ENCODE assay signal across 9 cellular contexts in the genomic region with DNA sequence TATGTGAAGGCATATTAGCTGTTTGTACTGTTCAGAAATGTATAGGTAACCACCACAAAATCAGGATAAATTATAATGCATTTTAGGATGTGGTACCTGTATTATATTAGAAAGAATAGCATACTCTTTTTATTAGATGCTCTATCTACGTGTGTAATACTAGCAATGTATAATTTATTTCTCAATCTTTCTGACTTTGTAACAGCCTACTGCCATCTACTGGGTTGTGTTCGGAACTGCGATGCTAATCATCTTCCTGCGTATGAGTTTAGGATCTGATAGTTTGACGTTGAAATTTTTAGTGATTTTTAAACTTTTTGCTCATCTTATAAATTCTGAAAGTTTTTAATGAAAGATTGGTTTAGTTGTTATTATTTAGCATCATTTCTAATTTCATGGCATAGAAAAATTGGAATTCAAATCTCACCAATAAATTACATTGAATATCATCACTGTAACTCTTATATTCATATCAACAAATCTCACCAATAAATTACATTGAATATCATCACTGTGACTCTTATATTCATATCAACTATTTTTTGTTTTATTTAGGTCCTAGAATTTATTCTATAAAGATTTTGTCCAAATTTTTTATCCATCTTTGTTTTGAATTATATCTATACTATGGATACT.
DNase-seq lines count a peak whose midpoint lies in the region; ATAC-seq and TF ChIP-seq lines count a peak whose summit lies in the region.
"Had no signal": no experiment of that assay in that cellular context is flagged by ENCODE, and none has a peak within 500 bp of the region (broad histone marks: within the 10 kb centered on the region; RNA-seq: fewer than 3 reads in every experiment).

No MANE protein-coding gene starts in this region.

- H3K27me3 ChIP-seq in gastroesophageal sphincter (no peaks in the 10 kb centered on the region), thoracic aorta (replicated peaks; ENCODE audit: insufficient read depth) (no peaks in the 10 kb centered on the region)
- H3K27me3 ChIP-seq: neutrophil had no signal

- ATAC-seq in HG02870 (IDR thresholded peaks at IDR 0.05; ENCODE audit: unreplicated experiment), result peak; percentile 74
- no peak for ATAC-seq in gastroesophageal sphincter
- no peak for ATAC-seq in thoracic aorta (ENCODE audit: insufficient number of reproducible peaks, low FRiP score, low read depth)
- no peak for ATAC-seq in GM19452 (IDR thresholded peaks at IDR 0.05; ENCODE audit: unreplicated experiment)
- ATAC-seq in GM19467 (IDR thresholded peaks at IDR 0.05; ENCODE audit: unreplicated experiment), result no peak

- H3K4me1 ChIP-seq in gastroesophageal sphincter (no peaks in the 10 kb centered on the region), thoracic aorta (ENCODE audit: control insufficient read depth in 1 of 2, low read depth in 2 of 2) (no peaks in the 10 kb centered on the region)

- 4% methylated on average over 5 of the region's 5 CpGs for WGBS in gastroesophageal sphincter (ENCODE audit: low coverage in 1 of 2), 2 donors

- in situ Hi-C loops in SK-MEL-5 (cut with HindIII; ENCODE audit: low pct_unique_long_range_greater_than_20kb, low sequenced_read_pairs), result no loop called here

- DNase-seq in ELR (ENCODE audit: low read depth) (peak; percentile 59), SK-MEL-5 (ENCODE audit: low read depth, low spot score) (peak; percentile 70), thoracic aorta (ENCODE audit: low spot score) (no peak)
- no peak for DNase-seq in stimulated activated CD4-positive, alpha-beta T cell treated with anti-CD3 and anti-CD28 coated beads, Interleukin-12 subunit alpha, Interleukin-12 subunit beta, amount 100 ng/mL, for 4 hours

- TF ChIP-seq EP300 in gastroesophageal sphincter (IDR thresholded peaks at IDR 0.05), result no peak

- no peak for TF ChIP-seq POLR2A in gastroesophageal sphincter (IDR thresholded peaks at IDR 0.05)

- H3K4me3 ChIP-seq in gastroesophageal sphincter, result no peak overlapping the region
- H3K4me3 ChIP-seq in thoracic aorta, result no peak overlapping the region

- H3K9me3 ChIP-seq in gastroesophageal sphincter, result no peaks in the 10 kb centered on the region
- no peaks in the 10 kb centered on the region for H3K9me3 ChIP-seq in thoracic aorta
- H3K9me3 ChIP-seq: neutrophil had no signal

- TF ChIP-seq CTCF in gastroesophageal sphincter (IDR thresholded peaks at IDR 0.05) (peak; percentile 20 to 58 (median 30)), thoracic aorta (IDR thresholded peaks at IDR 0.05) (peak; percentile 40)

- no peak overlapping the region for H3K27ac ChIP-seq in gastroesophageal sphincter
- H3K27ac ChIP-seq in thoracic aorta, result no peak overlapping the region
- H3K27ac ChIP-seq: neutrophil had no signal

- H3K36me3 ChIP-seq in gastroesophageal sphincter, result no peaks in the 10 kb centered on the region
- no peaks in the 10 kb centered on the region for H3K36me3 ChIP-seq in thoracic aorta
- H3K36me3 ChIP-seq: neutrophil had no signal

Comparison
In these comparisons a context has a peak if more than half of its experiments do, and no peak if none do; other contexts are left out.
1. DNase-seq: peak in ELR (single experiment) and SK-MEL-5 (single experiment); none in thoracic aorta (single experiment) and stimulated activated CD4-positive, alpha-beta T cell treated with anti-CD3 and anti-CD28 coated beads, Interleukin-12 subunit alpha, Interleukin-12 subunit beta, amount 100 ng/mL, for 4 hours (single experiment).